In genomic region chr22:46795140-46795539, GRCh38 we compare ENCODE assay signal across 1 cellular context.
TF ChIP-seq lines count a peak whose summit lies in the region.

No MANE protein-coding gene starts in this region.

TF ChIP-seq in SK-N-SH treated with all-trans-retinoic acid at 6 μM for 48 hours, 23 proteins besides CTCF, POLR2A, EP300 and RAD21:
- no peak for TF ChIP-seq SNAI2 (CRISPR knock-in tag; IDR thresholded peaks at IDR 0.05)
